In the genomic region with DNA sequence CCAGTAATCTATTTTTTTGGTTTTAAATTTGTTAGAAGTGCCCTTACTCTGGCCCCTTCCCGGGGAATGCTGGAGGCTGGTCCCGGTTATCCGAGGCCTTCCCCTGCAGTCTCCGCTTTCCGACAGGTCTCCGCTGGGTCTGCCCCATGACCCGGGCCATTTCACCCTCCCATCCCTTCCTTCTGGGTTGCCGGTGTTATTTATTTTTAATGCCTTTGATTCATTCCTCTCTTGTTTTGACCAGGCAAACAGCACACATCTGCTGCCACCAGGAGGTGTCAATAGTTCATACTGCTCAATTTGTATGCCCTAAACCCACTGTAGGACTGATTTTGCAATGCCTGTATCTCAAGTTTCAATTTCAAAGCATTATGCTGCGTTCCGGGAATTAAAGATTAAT, we compare ENCODE assay signal across 9 cellular contexts.
A peak's percentile ranks its signal among the peaks of the same experiment; 100 is the strongest.
DNase-seq lines count a peak whose midpoint lies in the region; ATAC-seq and TF ChIP-seq lines count a peak whose summit lies in the region.
"Had no signal": no experiment of that assay in that cellular context is flagged by ENCODE, and none has a peak within 500 bp of the region (broad histone marks: within the 10 kb centered on the region; RNA-seq: fewer than 3 reads in every experiment).

No MANE protein-coding gene starts in this region.

- H3K4me2 ChIP-seq in PC-3 (ENCODE audit: low read length), result no peak overlapping the region

- intact Hi-C loops in PC-3 (cut with micrococcal nuclease) (no loop called here), left ventricle myocardium inferior (cut with micrococcal nuclease) (loop anchor here (10.0 kb wide), 2 partner anchors 107 to 533 kb away; a partner anchor contains a TSS)

- no peak overlapping the region for H3K4me3 ChIP-seq in PC-3 (ENCODE audit: low read length)
- no peak overlapping the region for H3K4me3 ChIP-seq in left ventricle myocardium inferior

- no peaks in the 10 kb centered on the region for H3F3A ChIP-seq in PC-3 (ENCODE audit: low read length, unreplicated experiment)

- H3K36me3 ChIP-seq in PC-3 (ENCODE audit: low read depth, low read length), result no peaks in the 10 kb centered on the region
- H3K36me3 ChIP-seq in left ventricle myocardium inferior, result no peaks in the 10 kb centered on the region

- H3K4me1 ChIP-seq in PC-3 (ENCODE audit: insufficient read depth, low read length) (no peaks in the 10 kb centered on the region), left ventricle myocardium inferior (no peaks in the 10 kb centered on the region)

- DNase-seq in GM04503 (ENCODE audit: low read depth), result peak; percentile 4
- DNase-seq in PC-3, result peak; percentile 4
- no peak for DNase-seq in left ventricle myocardium inferior
- DNase-seq in islet precursor cell, result no peak
- no peak for DNase-seq in NCI-H187 (lab: John Stamatoyannopoulos, UW)
- DNase-seq in COLO829 (ENCODE audit: low spot score), result no peak
- DNase-seq: central memory CD4-positive, alpha-beta T cell had no signal

- H3K27me3 ChIP-seq in PC-3 (ENCODE audit: low read length) (no peaks in the 10 kb centered on the region), left ventricle myocardium inferior (ENCODE audit: low read depth) (no peaks in the 10 kb centered on the region)

- H3K9me3 ChIP-seq in PC-3 (ENCODE audit: low read length) (no peaks in the 10 kb centered on the region), left ventricle myocardium inferior (replicated peaks) (no peaks in the 10 kb centered on the region)

- H3K9ac ChIP-seq in PC-3 (ENCODE audit: low read length), result no peak overlapping the region

- CTCF ChIA-PET in PC-3 (lab: Charles Lee), result no interaction called here

- H3K79me2 ChIP-seq in PC-3 (ENCODE audit: low read length), result no peaks in the 10 kb centered on the region

- no peaks in the 10 kb centered on the region for H3K9me2 ChIP-seq in PC-3 (replicated peaks; ENCODE audit: low read length)

- H4K20me1 ChIP-seq in PC-3 (ENCODE audit: low read length), result no peaks in the 10 kb centered on the region

- BruUV-seq in PC-3 (replicated peaks; lab: Mats Ljungman, UMichigan), result no TSS peak

- no peak for ATAC-seq in PC-3
- no peak for ATAC-seq in HG02610 (IDR thresholded peaks at IDR 0.05; ENCODE audit: unreplicated experiment)

- POLR2A ChIA-PET in PC-3 (lab: Charles Lee; ENCODE audit: unreplicated experiment), result no interaction called here

- TF ChIP-seq CTCF in 22Rv1 (IDR thresholded peaks at IDR 0.05), result peak; percentile 27; the same call in 1 of the 2 replicates
- 0 out of 2 replicates have a peak, but pooled peaks have one; percentile 11 for TF ChIP-seq CTCF in PC-3 (conservative IDR thresholded peaks at IDR 0.05; ENCODE audit: low read depth, low read length)
- peak; percentile 54 for TF ChIP-seq CTCF in left ventricle myocardium inferior (IDR thresholded peaks at IDR 0.05; ENCODE audit: borderline replicate concordance)

- H3K27ac ChIP-seq in 22Rv1 (no peak overlapping the region), PC-3 (ENCODE audit: low read length) (no peak overlapping the region), left ventricle myocardium inferior (replicated peaks) (no peak overlapping the region)

- no peak overlapping the region for H2AFZ ChIP-seq in PC-3 (ENCODE audit: low read length)

Comparison
In these comparisons a context has a peak if more than half of its experiments do, and no peak if none do; other contexts are left out.
1. DNase-seq: peak in GM04503 (single experiment) and PC-3 (single experiment); none in left ventricle myocardium inferior (single experiment), islet precursor cell (single experiment), NCI-H187 (0 of 2) and COLO829 (single experiment).
2. Peak in every context shown above with its lines, with median percentiles within 50 percentile points of each other: CTCF ChIP-seq.